In genomic region chr2:119827866-119828507, GRCh38 we compare ENCODE assay signal across 16 cellular contexts.
DNase-seq lines count a peak whose midpoint lies in the region; ATAC-seq, FAIRE-seq and TF ChIP-seq lines count a peak whose summit lies in the region.
"Had no signal": no experiment of that assay in that cellular context is flagged by ENCODE, and none has a peak within 500 bp of the region (broad histone marks: within the 10 kb centered on the region; RNA-seq: fewer than 3 reads in every experiment).

No MANE protein-coding gene starts in this region.

- whole genome bisulfite sequencing in small intestine, 3 donors = 57 to 66% (median 64%) methylated on average over 5 of the region's 5 CpGs
- 82% methylated on average over 5 of the region's 5 CpGs for WGBS in hepatocyte (ENCODE audit: low lambda C conversion rate, missing lambda C conversion rate)

- H3K9me3 ChIP-seq in CD4-positive, CD25-positive, alpha-beta regulatory T cell (ENCODE audit: control insufficient read depth in 2 of 2, low read length in 2 of 2) = no peaks in the 10 kb centered on the region
- H3K9me3 ChIP-seq in T-helper 17 cell (ENCODE audit: control insufficient read depth, low read length, poor library complexity, severe bottlenecking) (no peaks in the 10 kb centered on the region), fibroblast of lung (ENCODE audit: control insufficient read depth, insufficient read depth, low read depth, low read length) (no peaks in the 10 kb centered on the region), small intestine (ENCODE audit: control insufficient read depth, low read depth) (no peaks in the 10 kb centered on the region), hepatocyte (ENCODE audit: low read depth) (no peaks in the 10 kb centered on the region), MM.1S (replicated peaks; ENCODE audit: insufficient read depth, low read length) (no peaks in the 10 kb centered on the region)
- H3K9me3 ChIP-seq: neutrophil had no signal

- H2AFZ ChIP-seq in fibroblast of lung (ENCODE audit: low read length) (no peak overlapping the region), hepatocyte (no peak overlapping the region), MM.1S (ENCODE audit: low read length) (no peak overlapping the region)

- H3K4me3 ChIP-seq in CD4-positive, CD25-positive, alpha-beta regulatory T cell (ENCODE audit: low read depth, low read length) = no peak overlapping the region
- no peak overlapping the region for H3K4me3 ChIP-seq in fibroblast of lung (replicated peaks in 1 of 4; ENCODE audit: control extremely low read depth in 1 of 4, insufficient read depth in 1 of 4, low read depth in 3 of 4, low read length in 4 of 4)
- no peak overlapping the region for H3K4me3 ChIP-seq in small intestine (ENCODE audit: low read depth in 1 of 2, low read length in 2 of 2)
- H3K4me3 ChIP-seq in hepatocyte = no peak overlapping the region
- H3K4me3 ChIP-seq in MM.1S (ENCODE audit: low read length) = no peak overlapping the region
- H3K4me3 ChIP-seq: BLaER1, heart right ventricle had no signal

- H3K27ac ChIP-seq in CD4-positive, CD25-positive, alpha-beta regulatory T cell (ENCODE audit: insufficient read depth, low read length, poor library complexity, severe bottlenecking) = no peak overlapping the region
- H3K27ac ChIP-seq in fibroblast of lung (ENCODE audit: insufficient read depth, low read length) = no peak overlapping the region
- no peak overlapping the region for H3K27ac ChIP-seq in small intestine (ENCODE audit: low read depth in 1 of 2, low read length in 1 of 2)
- no peak overlapping the region for H3K27ac ChIP-seq in hepatocyte
- no peak overlapping the region for H3K27ac ChIP-seq in MM.1S (ENCODE audit: low read length)
- H3K27ac ChIP-seq: BLaER1, heart right ventricle, neutrophil had no signal

- no peaks in the 10 kb centered on the region for H3K27me3 ChIP-seq in CD4-positive, CD25-positive, alpha-beta regulatory T cell (ENCODE audit: control insufficient read depth, insufficient read depth, low read length)
- H3K27me3 ChIP-seq in fibroblast of lung (ENCODE audit: control insufficient read depth, insufficient read depth, low read length) = no peaks in the 10 kb centered on the region
- no peaks in the 10 kb centered on the region for H3K27me3 ChIP-seq in small intestine (ENCODE audit: control insufficient read depth in 2 of 2, insufficient read depth in 2 of 2, low read length in 2 of 2)
- H3K27me3 ChIP-seq in hepatocyte = no peaks in the 10 kb centered on the region
- no peaks in the 10 kb centered on the region for H3K27me3 ChIP-seq in MM.1S (replicated peaks; ENCODE audit: insufficient read depth, low read length)
- H3K27me3 ChIP-seq: BLaER1, heart right ventricle, neutrophil had no signal

- peaks cover 0 to 9% (median 0%) of the 10 kb centered on the region in 7 donors for H3K9me3 Mint-ChIP-seq in CD4-positive, CD25-positive, alpha-beta regulatory T cell

- no peak for TF ChIP-seq CTCF in fibroblast of lung (conservative IDR thresholded peaks at IDR 0.05 in 1 of 2, IDR thresholded peaks at IDR 0.05 in 1 of 2; ENCODE audit: low read depth in 1 of 2, low read length in 2 of 2)
- no peak for TF ChIP-seq CTCF in hepatocyte (IDR thresholded peaks at IDR 0.05; ENCODE audit: poor library complexity)
- no peak for TF ChIP-seq CTCF in MM.1S (IDR thresholded peaks at IDR 0.05; ENCODE audit: low read length)

- H3K9me2 ChIP-seq in hepatocyte (replicated peaks; ENCODE audit: insufficient read depth) = no peaks in the 10 kb centered on the region
- H3K9me2 ChIP-seq in MM.1S (replicated peaks; ENCODE audit: insufficient read depth, low read length) = no peaks in the 10 kb centered on the region

- peaks cover 26% of the 10 kb centered on the region for H3K36me3 Mint-ChIP-seq in CD4-positive, CD25-positive, alpha-beta regulatory T cell
- H3K36me3 Mint-ChIP-seq in T-helper 17 cell (ENCODE audit: low read depth) = no peaks in the 10 kb centered on the region

- no peaks in the 10 kb centered on the region for H3K27me3 Mint-ChIP-seq in CD4-positive, CD25-positive, alpha-beta regulatory T cell
- H3K27me3 Mint-ChIP-seq in T-helper 17 cell = no peaks in the 10 kb centered on the region
- H3K27me3 Mint-ChIP-seq: activated B cell treated with CpG ODN at 0.5 μM for 24 hours; stimulated activated naive B cell treated with anti-CD40 and anti-IgM and Interleukin-4, amounts not matched to agents 10 μg/mL and 1 μg/mL and 100 μg/mL, for 72 hours had no signal

- peaks cover 28 to 69% (median 40%) of the 10 kb centered on the region in 4 donors for H3K4me1 Mint-ChIP-seq in CD4-positive, CD25-positive, alpha-beta regulatory T cell
- H3K4me1 Mint-ChIP-seq in T-helper 17 cell = peaks cover 26% of the 10 kb centered on the region

- no peak for FAIRE-seq in small intestine (lab: Jason Lieb, UNC)

- no peak overlapping the region for H3K4me3 Mint-ChIP-seq in CD4-positive, CD25-positive, alpha-beta regulatory T cell
- no peak overlapping the region for H3K4me3 Mint-ChIP-seq in T-helper 17 cell
- H3K4me3 Mint-ChIP-seq: activated B cell treated with CpG ODN at 0.5 μM for 24 hours; stimulated activated naive B cell treated with anti-CD40 and anti-IgM and Interleukin-4, amounts not matched to agents 10 μg/mL and 1 μg/mL and 100 μg/mL, for 72 hours had no signal

- H3K4me2 ChIP-seq in fibroblast of lung (ENCODE audit: extremely low read depth, insufficient read depth, low read length) (no peak overlapping the region), hepatocyte (no peak overlapping the region), MM.1S (ENCODE audit: low read depth, low read length) (no peak overlapping the region)
- H3K4me2 ChIP-seq: BLaER1 had no signal

- no peak for DNase-seq in CD4-positive, CD25-positive, alpha-beta regulatory T cell
- DNase-seq in H4 (ENCODE audit: low spot score) = peak; percentile 15
- no peak for DNase-seq in T-helper 17 cell
- peak; percentile 50 to 56 for DNase-seq in fibroblast of lung (ENCODE audit: low read depth in 2 of 2)
- no peak for DNase-seq in small intestine
- no peak for DNase-seq in hepatocyte (ENCODE audit: low spot score)
- no peak for DNase-seq in MM.1S
- DNase-seq: activated B cell treated with CpG ODN at 0.5 μM for 24 hours; activated effector memory CD4-positive, alpha-beta T cell treated with Interleukin-2 at 50 U/mL for 16 hours; GF-D8; heart right ventricle; SHP77; stimulated activated naive B cell treated with anti-CD40 and anti-IgM and Interleukin-4, amounts not matched to agents 10 μg/mL and 1 μg/mL and 100 μg/mL, for 72 hours had no signal

- no peak overlapping the region for H3K9ac ChIP-seq in fibroblast of lung (ENCODE audit: insufficient read depth, low read length)
- H3K9ac ChIP-seq in MM.1S (ENCODE audit: low read length) = no peak overlapping the region
- H3K9ac ChIP-seq: BLaER1 had no signal

- peaks cover 15% of the 10 kb centered on the region for H3K36me3 ChIP-seq in CD4-positive, CD25-positive, alpha-beta regulatory T cell (ENCODE audit: control insufficient read depth, insufficient read depth, low read length)
- H3K36me3 ChIP-seq in fibroblast of lung (ENCODE audit: control insufficient read depth, insufficient read depth, low read length) = no peaks in the 10 kb centered on the region
- H3K36me3 ChIP-seq in small intestine (ENCODE audit: control insufficient read depth in 2 of 2, insufficient read depth in 2 of 2, low read length in 2 of 2) = no peaks in the 10 kb centered on the region
- no peaks in the 10 kb centered on the region for H3K36me3 ChIP-seq in hepatocyte (replicated peaks; ENCODE audit: insufficient read depth, low read depth)
- H3K36me3 ChIP-seq in MM.1S (replicated peaks; ENCODE audit: insufficient read depth, low read length) = no peaks in the 10 kb centered on the region
- H3K36me3 ChIP-seq: neutrophil had no signal

- H3F3A ChIP-seq in MM.1S (ENCODE audit: insufficient read depth, low read length) = no peaks in the 10 kb centered on the region

- ATAC-seq in CD4-positive, CD25-positive, alpha-beta regulatory T cell (ENCODE audit: low read depth in 2 of 2) = peak; percentile 38
- peak; percentile 51 for ATAC-seq in T-helper 17 cell
- ATAC-seq in HG03469 (IDR thresholded peaks at IDR 0.05; ENCODE audit: unreplicated experiment) = no peak

- H4K20me1 ChIP-seq in fibroblast of lung (ENCODE audit: control insufficient read depth, extremely low read depth, insufficient read depth, low read length) = no peaks in the 10 kb centered on the region
- no peaks in the 10 kb centered on the region for H4K20me1 ChIP-seq in hepatocyte (ENCODE audit: insufficient read depth, poor library complexity, severe bottlenecking)
- peaks cover 3% of the 10 kb centered on the region; the same call in 1 of the 2 replicates for H4K20me1 ChIP-seq in MM.1S (ENCODE audit: insufficient read depth, low read length)

- peaks cover 12% of the 10 kb centered on the region for H3K4me1 ChIP-seq in CD4-positive, CD25-positive, alpha-beta regulatory T cell (ENCODE audit: control insufficient read depth, insufficient read depth, low read length, poor library complexity, severe bottlenecking)
- H3K4me1 ChIP-seq in fibroblast of lung (ENCODE audit: control insufficient read depth, extremely low read depth, insufficient read depth, low read length) (peaks cover 3% of the 10 kb centered on the region), small intestine (ENCODE audit: control insufficient read depth in 2 of 2, insufficient read depth in 1 of 2, low read depth in 1 of 2, low read length in 1 of 2) (no peaks in the 10 kb centered on the region), hepatocyte (ENCODE audit: insufficient read depth) (no peaks in the 10 kb centered on the region), MM.1S (ENCODE audit: low read length) (no peaks in the 10 kb centered on the region)

- H3K79me2 ChIP-seq in fibroblast of lung (ENCODE audit: control insufficient read depth, insufficient read depth, low read length) = no peaks in the 10 kb centered on the region
- H3K79me2 ChIP-seq in hepatocyte = peaks cover 66% of the 10 kb centered on the region
- H3K79me2 ChIP-seq in MM.1S (ENCODE audit: low read length) = peaks cover 49% of the 10 kb centered on the region

- peak overlapping the region in 2 of 3 donors; percentile 16 to 52 for H3K27ac Mint-ChIP-seq in CD4-positive, CD25-positive, alpha-beta regulatory T cell
- no peak overlapping the region for H3K27ac Mint-ChIP-seq in T-helper 17 cell
- H3K27ac Mint-ChIP-seq: activated B cell treated with CpG ODN at 0.5 μM for 24 hours; stimulated activated naive B cell treated with anti-CD40 and anti-IgM and Interleukin-4, amounts not matched to agents 10 μg/mL and 1 μg/mL and 100 μg/mL, for 72 hours had no signal

Comparison
In these comparisons a context has a peak if more than half of its experiments do, and no peak if none do; other contexts are left out.
1. DNase-seq: peak in H4 (single experiment) and fibroblast of lung (2 of 2); none in CD4-positive, CD25-positive, alpha-beta regulatory T cell (0 of 3), T-helper 17 cell (0 of 3), small intestine (single experiment), hepatocyte (single experiment) and MM.1S (single experiment).